In the genomic region with DNA sequence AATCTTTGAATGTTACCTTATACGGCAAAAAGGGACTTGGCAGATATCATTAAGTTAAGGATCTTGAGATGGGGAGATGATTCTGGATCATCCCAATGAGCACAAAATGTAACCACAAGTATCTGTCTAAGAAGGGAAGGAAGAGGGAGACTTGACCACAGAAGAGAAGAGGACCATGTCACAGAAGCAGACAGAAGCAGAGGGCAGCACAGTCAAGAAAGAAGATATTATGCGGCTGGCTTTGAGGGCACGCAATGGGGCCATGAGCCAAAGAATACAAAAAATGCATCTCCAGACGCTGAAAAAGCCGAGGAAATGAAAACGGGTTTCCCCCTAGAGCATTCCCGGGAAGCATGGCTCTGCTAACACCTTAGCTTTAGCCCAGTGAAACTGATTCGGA, we compare ENCODE assay signal across 15 cellular contexts.
A peak's percentile ranks its signal among the peaks of the same experiment; 100 is the strongest.
DNase-seq lines count a peak whose midpoint lies in the region; TF ChIP-seq lines count a peak whose summit lies in the region.
"Had no signal": no experiment of that assay in that cellular context is flagged by ENCODE, and none has a peak within 500 bp of the region (broad histone marks: within the 10 kb centered on the region; RNA-seq: fewer than 3 reads in every experiment).

No MANE protein-coding gene starts in this region.

- no peaks in the 10 kb centered on the region for H3K36me3 ChIP-seq in GM23248 (ENCODE audit: low read depth)
- no peaks in the 10 kb centered on the region for H3K36me3 ChIP-seq in brain microvascular endothelial cell (replicated peaks)
- no peaks in the 10 kb centered on the region for H3K36me3 ChIP-seq in osteoblast (ENCODE audit: insufficient read depth, low read length)
- H3K36me3 ChIP-seq: BE2C had no signal

- TF ChIP-seq CTCF in NB4 (IDR thresholded peaks at IDR 0.05; ENCODE audit: low read depth, low read length) = no peak
- no peak for TF ChIP-seq CTCF in brain microvascular endothelial cell (IDR thresholded peaks at IDR 0.05; ENCODE audit: low read depth, low read length, missing control alignments)
- no peak for TF ChIP-seq CTCF in osteoblast (IDR thresholded peaks at IDR 0.05; ENCODE audit: extremely low read depth, low read depth, low read length)

- DNase-seq in GM23248 (no peak), NB4 (ENCODE audit: low read depth) (peak; percentile 8), brain microvascular endothelial cell (peak; percentile 76), osteoblast (ENCODE audit: insufficient read length, low spot score, missing footprints) (no peak), SW480 (ENCODE audit: low spot score) (no peak), NK-92 (lab: John Stamatoyannopoulos, UW; ENCODE audit: unreplicated experiment) (no peak), HuH-7 (ENCODE audit: low spot score) (no peak)
- no peak for DNase-seq in stimulated activated CD4-positive, alpha-beta T cell treated with anti-CD3 and anti-CD28 coated beads, Interleukin-1b, Interleukin-23, amount 100 ng/mL, for 48 hours
- DNase-seq: BE2C; CD8-positive, alpha-beta memory T cell; NCI-H1092 treated with DMSO at 0.1 percent for 48 hours; NCI-H1694; NCI-H2107; NCI-H226; Right ventricle myocardium superior had no signal

- no peak for TF ChIP-seq POLR2A in NB4 (IDR thresholded peaks at IDR 0.05; ENCODE audit: extremely low read depth, insufficient read length)

- H3K27ac ChIP-seq in GM23248 (no peak overlapping the region), brain microvascular endothelial cell (peak overlapping the region; percentile 38), osteoblast (ENCODE audit: low read depth, low read length) (peak overlapping the region; percentile 34)

- 0 out of 2 replicates have a peak overlapping the region, but pooled peaks have one; percentile 2 for H2AFZ ChIP-seq in GM23248
- H2AFZ ChIP-seq in osteoblast (ENCODE audit: low read length) = peak overlapping the region; percentile 0

- H3K4me2 ChIP-seq in GM23248 (ENCODE audit: unreplicated experiment) (no peak overlapping the region), osteoblast (ENCODE audit: insufficient read depth, low read length) (peak overlapping the region; percentile 58)

- H4K20me1 ChIP-seq in GM23248 (ENCODE audit: insufficient read depth) = no peaks in the 10 kb centered on the region
- no peaks in the 10 kb centered on the region for H4K20me1 ChIP-seq in osteoblast (ENCODE audit: insufficient read depth, low read length)

- H3F3A ChIP-seq in GM23248 (ENCODE audit: insufficient read depth) = no peaks in the 10 kb centered on the region

- H3K79me2 ChIP-seq in GM23248 (ENCODE audit: insufficient read depth) (no peaks in the 10 kb centered on the region), osteoblast (ENCODE audit: insufficient read depth, low read length) (no peaks in the 10 kb centered on the region)

- H3K4me1 ChIP-seq in GM23248 (ENCODE audit: insufficient read depth) (peaks cover 12% of the 10 kb centered on the region), osteoblast (ENCODE audit: insufficient read depth, low read length) (peaks cover 28% of the 10 kb centered on the region)

- H3K4me3 ChIP-seq in GM23248 (no peak overlapping the region), NB4 (ENCODE audit: low read depth, low read length) (no peak overlapping the region), brain microvascular endothelial cell (ENCODE audit: low read depth, low read length) (no peak overlapping the region), osteoblast (ENCODE audit: insufficient read depth, low read length) (peak overlapping the region; percentile 9)

- no peaks in the 10 kb centered on the region for H3K27me3 ChIP-seq in GM23248 (replicated peaks; ENCODE audit: insufficient read depth)
- H3K27me3 ChIP-seq in brain microvascular endothelial cell (replicated peaks) = no peaks in the 10 kb centered on the region
- no peaks in the 10 kb centered on the region for H3K27me3 ChIP-seq in osteoblast (ENCODE audit: insufficient read depth, low read length)
- H3K27me3 ChIP-seq: BE2C had no signal

- H3K9me3 ChIP-seq in GM23248 (ENCODE audit: low read depth) (no peaks in the 10 kb centered on the region), osteoblast (ENCODE audit: low read depth, low read length) (no peaks in the 10 kb centered on the region)
- H3K9me3 ChIP-seq: BE2C had no signal

- H3K9ac ChIP-seq in GM23248 = no peak overlapping the region

- no peaks in the 10 kb centered on the region for H3K9me2 ChIP-seq in GM23248 (ENCODE audit: insufficient read depth)

- WGBS in GM23248 (ENCODE audit: low coverage in 1 of 2, low lambda C conversion rate in 2 of 2, missing lambda C conversion rate in 2 of 2), 2 experiments = 76% methylated on average over 8 of the region's 8 CpGs

- in situ Hi-C loops in GM23248 (cut with MboI) = no loop called here
- in situ Hi-C loops in brain microvascular endothelial cell (cut with HindIII; ENCODE audit: low pct_ligation_motif_present, low sequenced_read_pairs) = no loop called here

Comparison
In these comparisons a context has a peak if more than half of its experiments do, and no peak if none do; other contexts are left out.
1. DNase-seq: peak in NB4 (single experiment) and brain microvascular endothelial cell (single experiment); none in GM23248 (single experiment), osteoblast (single experiment), SW480 (single experiment), NK-92 (single experiment), HuH-7 (single experiment) and stimulated activated CD4-positive, alpha-beta T cell treated with anti-CD3 and anti-CD28 coated beads, Interleukin-1b, Interleukin-23, amount 100 ng/mL, for 48 hours (single experiment).